In genomic region chr12:54678131-54678530, GRCh38 we compare ENCODE assay signal across 9 cellular contexts. TPM values are rescaled to one million over a fixed set of nuclear protein-coding genes. Genes with fewer than 3 reads are reported as not detected.
"Had no signal": no experiment of that assay in that cellular context is flagged by ENCODE, and none has a peak within 500 bp of the region (broad histone marks: within the 10 kb centered on the region; RNA-seq: fewer than 3 reads in every experiment).

No MANE protein-coding gene starts in this region.

- H3K4me3 ChIP-seq: GM23248, K562 had no signal

- H3K9ac ChIP-seq: GM23248 had no signal

- ATAC-seq: K562 had no signal

- FAIRE-seq: HTR-8/SVneo, K562 had no signal

- DNase-seq: GM23248, H7, HCEC 1CT, IMR-90, KG1 had no signal

- H3K27ac ChIP-seq: GM23248 had no signal

- H2AFZ ChIP-seq: GM23248 had no signal

RNA-seq across cellular contexts. Expression of gene DCD, which starts 30.0 kb away (rescaled TPM):
- total RNA-seq: GM23248, H4, H7, HT-29, IMR-90, K562 had no signal
- polyA plus RNA-seq: GM23248, IMR-90, K562 had no signal

RNA-seq across cellular contexts. Expression of gene LACRT, which starts 43.4 kb away (rescaled TPM):
- total RNA-seq: GM23248, H4, H7, HT-29, IMR-90, K562 had no signal
- polyA plus RNA-seq: GM23248, IMR-90, K562 had no signal
